Comparison of ENCODE assay signal across 8 cellular contexts in the genomic region with DNA sequence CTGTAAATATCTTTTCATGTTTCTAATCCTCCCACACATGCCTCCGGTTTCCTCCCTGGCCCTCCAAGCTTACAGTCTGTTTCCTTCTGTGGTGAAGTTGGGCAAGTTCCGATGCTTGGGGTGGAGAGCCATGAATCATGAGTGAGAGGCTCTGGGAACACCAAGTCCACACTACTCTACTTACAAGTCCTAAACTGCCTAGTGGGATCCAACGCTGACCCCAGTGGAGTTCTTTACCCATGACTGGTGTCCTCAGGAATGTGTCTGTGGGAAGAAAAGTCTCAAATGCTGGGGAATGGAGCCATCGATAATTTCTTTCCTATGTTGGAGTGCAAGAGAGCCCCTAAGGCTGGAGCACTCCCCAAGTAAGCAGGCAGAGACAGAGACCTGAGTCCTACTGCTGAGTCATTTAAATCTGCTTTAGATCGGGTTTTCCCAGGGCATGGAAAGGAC.
DNase-seq lines count a peak whose midpoint lies in the region; ATAC-seq lines count a peak whose summit lies in the region.

No MANE protein-coding gene starts in this region.

- H3K4me1 Mint-ChIP-seq in activated T-helper 1 cell treated with anti-CD3 and anti-CD28 coated beads, Interleukin-12 subunit alpha, Interleukin-12 subunit beta, Interleukin-2, Interleukin-4 antibody, amounts not matched to agents 30 ng/mL and 10 ng/mL and 1 ng/mL, durations not matched to agents 14 hours and 24 hours and 36 hours (ENCODE audit: low read depth): peaks cover 21% of the 10 kb centered on the region
- H3K4me1 Mint-ChIP-seq in stimulated activated effector memory CD8-positive, alpha-beta T cell treated with anti-CD3 and anti-CD28 coated beads, Interleukin-12 subunit alpha, Interleukin-12 subunit beta, amount 100 ng/mL, for 72 hours: peaks cover 6% of the 10 kb centered on the region

- peak overlapping the region; percentile 73 for H3K27ac Mint-ChIP-seq in activated T-helper 1 cell treated with anti-CD3 and anti-CD28 coated beads, Interleukin-12 subunit alpha, Interleukin-12 subunit beta, Interleukin-2, Interleukin-4 antibody, amounts not matched to agents 30 ng/mL and 10 ng/mL and 1 ng/mL, durations not matched to agents 14 hours and 24 hours and 36 hours
- peak overlapping the region; percentile 38 for H3K27ac Mint-ChIP-seq in stimulated activated effector memory CD8-positive, alpha-beta T cell treated with anti-CD3 and anti-CD28 coated beads, Interleukin-12 subunit alpha, Interleukin-12 subunit beta, amount 100 ng/mL, for 72 hours

- ATAC-seq in left ventricle myocardium superior (peak; percentile 81), HG03378 (IDR thresholded peaks at IDR 0.05; ENCODE audit: unreplicated experiment) (no peak)
- ATAC-seq in stimulated activated effector memory CD8-positive, alpha-beta T cell treated with anti-CD3 and anti-CD28 coated beads, Interleukin-12 subunit alpha, Interleukin-12 subunit beta, amount 100 ng/mL, for 72 hours: no peak

- no peaks in the 10 kb centered on the region for H3K27me3 Mint-ChIP-seq in activated T-helper 1 cell treated with anti-CD3 and anti-CD28 coated beads, Interleukin-12 subunit alpha, Interleukin-12 subunit beta, Interleukin-2, Interleukin-4 antibody, amounts not matched to agents 30 ng/mL and 10 ng/mL and 1 ng/mL, durations not matched to agents 14 hours and 24 hours and 36 hours (ENCODE audit: insufficient read depth)

- no peaks in the 10 kb centered on the region for H3K9me3 Mint-ChIP-seq in activated T-helper 1 cell treated with anti-CD3 and anti-CD28 coated beads, Interleukin-12 subunit alpha, Interleukin-12 subunit beta, Interleukin-2, Interleukin-4 antibody, amounts not matched to agents 30 ng/mL and 10 ng/mL and 1 ng/mL, durations not matched to agents 14 hours and 24 hours and 36 hours
- H3K9me3 Mint-ChIP-seq in stimulated activated effector memory CD8-positive, alpha-beta T cell treated with anti-CD3 and anti-CD28 coated beads, Interleukin-12 subunit alpha, Interleukin-12 subunit beta, amount 100 ng/mL, for 72 hours: no peaks in the 10 kb centered on the region

- intact Hi-C loops in activated T-helper 1 cell treated with anti-CD3 and anti-CD28 coated beads, Interleukin-12 subunit alpha, Interleukin-12 subunit beta, Interleukin-2, Interleukin-4 antibody, amounts not matched to agents 30 ng/mL and 10 ng/mL and 1 ng/mL, durations not matched to agents 14 hours and 24 hours and 36 hours (cut with micrococcal nuclease): loop anchor here (1.0 kb wide), 1 partner anchor 8 kb away; no protein-coding TSS in a partner anchor
- intact Hi-C loops in left ventricle myocardium superior (cut with micrococcal nuclease): no loop called here

- DNase-seq in KBM-7: peak; percentile 88
- DNase-seq in activated T-helper 1 cell treated with anti-CD3 and anti-CD28 coated beads, Interleukin-12 subunit alpha, Interleukin-12 subunit beta, Interleukin-2, Interleukin-4 antibody, amounts not matched to agents 30 ng/mL and 10 ng/mL and 1 ng/mL, durations not matched to agents 14 hours and 24 hours and 36 hours (ENCODE audit: low spot score): no peak
- DNase-seq in left ventricle myocardium superior: no peak
- no peak for DNase-seq in stimulated activated effector memory CD8-positive, alpha-beta T cell treated with anti-CD3 and anti-CD28 coated beads, Interleukin-12 subunit alpha, Interleukin-12 subunit beta, amount 100 ng/mL, for 72 hours (ENCODE audit: low spot score in 2 of 2)
- DNase-seq in NCI-H1436 (lab: John Stamatoyannopoulos, UW): no peak
- no peak for DNase-seq in effector CD4-positive, alpha-beta T cell
- DNase-seq in NAMALWA (ENCODE audit: low spot score): no peak

- peaks cover 11% of the 10 kb centered on the region for H3K36me3 Mint-ChIP-seq in activated T-helper 1 cell treated with anti-CD3 and anti-CD28 coated beads, Interleukin-12 subunit alpha, Interleukin-12 subunit beta, Interleukin-2, Interleukin-4 antibody, amounts not matched to agents 30 ng/mL and 10 ng/mL and 1 ng/mL, durations not matched to agents 14 hours and 24 hours and 36 hours (ENCODE audit: low read depth)
- no peaks in the 10 kb centered on the region for H3K36me3 Mint-ChIP-seq in stimulated activated effector memory CD8-positive, alpha-beta T cell treated with anti-CD3 and anti-CD28 coated beads, Interleukin-12 subunit alpha, Interleukin-12 subunit beta, amount 100 ng/mL, for 72 hours

- in situ Hi-C loops in KBM-7 (cut with MboI; ENCODE audit: low pct_unique_long_range_greater_than_20kb, low sequenced_read_pairs): no loop called here

- peak overlapping the region; percentile 50 for H3K4me3 Mint-ChIP-seq in activated T-helper 1 cell treated with anti-CD3 and anti-CD28 coated beads, Interleukin-12 subunit alpha, Interleukin-12 subunit beta, Interleukin-2, Interleukin-4 antibody, amounts not matched to agents 30 ng/mL and 10 ng/mL and 1 ng/mL, durations not matched to agents 14 hours and 24 hours and 36 hours
- no peak overlapping the region for H3K4me3 Mint-ChIP-seq in stimulated activated effector memory CD8-positive, alpha-beta T cell treated with anti-CD3 and anti-CD28 coated beads, Interleukin-12 subunit alpha, Interleukin-12 subunit beta, amount 100 ng/mL, for 72 hours
